Comparison of ENCODE assay signal across 7 cellular contexts in genomic region chr19:1223018-1223855, GRCh38. TPM values are rescaled to one million over a fixed set of nuclear protein-coding genes. Genes with fewer than 3 reads are reported as not detected.
A peak's percentile ranks its signal among the peaks of the same experiment; 100 is the strongest.
DNase-seq lines count a peak whose midpoint lies in the region; ATAC-seq and TF ChIP-seq lines count a peak whose summit lies in the region.

No MANE protein-coding gene starts in this region.

- no peak overlapping the region for H3K27ac ChIP-seq in colonic mucosa

- no peak overlapping the region for H3K9ac ChIP-seq in colonic mucosa (ENCODE audit: low read depth in 2 of 2, low read length in 2 of 2)

- peak; percentile 82 for DNase-seq in GM10266 (ENCODE audit: extremely low spot score)
- no peak for DNase-seq in LNCaP clone FGC (ENCODE audit: low read depth)
- DNase-seq in colonic mucosa: no peak
- no peak for DNase-seq in omental fat pad (ENCODE audit: low spot score)
- DNase-seq in amygdala (lab: John Stamatoyannopoulos, UW): no peak
- no peak for DNase-seq in stimulated activated naive CD4-positive, alpha-beta T cell treated with Interleukin-2 at 50 U/mL for 16 hours (lab: John Stamatoyannopoulos, UW)
- no peak for DNase-seq in retina

- intact Hi-C loops in colonic mucosa (cut with DNase I): no loop called here

- peak; percentile 55 for TF ChIP-seq CTCF in GM10266 (IDR thresholded peaks at IDR 0.05; ENCODE audit: control insufficient read depth, insufficient read depth, low read depth, missing control alignments)
- TF ChIP-seq CTCF in LNCaP clone FGC (IDR thresholded peaks at IDR 0.05; ENCODE audit: control insufficient read depth, extremely low read depth, insufficient read depth): peak; percentile 59
- TF ChIP-seq CTCF in colonic mucosa (IDR thresholded peaks at IDR 0.05): peak; percentile 24
- no peak for TF ChIP-seq CTCF in omental fat pad (IDR thresholded peaks at IDR 0.05)

- H3K4me1 ChIP-seq in colonic mucosa: no peaks in the 10 kb centered on the region

- peaks cover 36% of the 10 kb centered on the region for H3K36me3 ChIP-seq in colonic mucosa

- peak; percentile 36 for ATAC-seq in omental fat pad (ENCODE audit: low FRiP score)

- H3K4me3 ChIP-seq in LNCaP clone FGC (ENCODE audit: low read depth, low read length) (no peak overlapping the region), colonic mucosa (no peak overlapping the region)

- H3K27me3 ChIP-seq in colonic mucosa: no peaks in the 10 kb centered on the region

- H3K9me3 ChIP-seq in colonic mucosa: no peaks in the 10 kb centered on the region

RNA-seq across cellular contexts. Expression of gene CBARP, which starts 14.6 kb away (rescaled TPM):
- total RNA-seq in colonic mucosa (under 1 TPM; 0.22 to 0.48 TPM), omental fat pad (10 to 100 TPM in 1 of 4 donors, 1 to 10 TPM in 1, under 1 TPM in 1, not detected in 1; 0.63 to 19.6 (median 2.2) TPM)

RNA-seq across cellular contexts. Expression of gene STK11, which starts 17.7 kb away (rescaled TPM):
- 100 to 1,000 TPM in 1 of 2 donors, 10 to 100 TPM in 1; 76.3 to 103 TPM for total RNA-seq in colonic mucosa
- total RNA-seq in omental fat pad: 10 to 100 TPM; 38.0 to 48.4 (median 44.2) TPM

RNA-seq across cellular contexts. Expression of gene ATP5F1D, which starts 18.3 kb away (rescaled TPM):
- 100 to 1,000 TPM; 359 to 627 TPM for total RNA-seq in colonic mucosa
- total RNA-seq in omental fat pad: 10 to 100 TPM; 46.4 to 76.0 (median 60.2) TPM

RNA-seq across cellular contexts. Expression of gene MIDN, which starts 25.1 kb away (rescaled TPM):
- 100 to 1,000 TPM; 172 to 177 TPM for total RNA-seq in colonic mucosa
- total RNA-seq in omental fat pad: 10 to 100 TPM; 24.5 to 68.6 (median 44.1) TPM

RNA-seq across cellular contexts. Expression of gene CIRBP, which starts 45.9 kb away (rescaled TPM):
- total RNA-seq in colonic mucosa (100 to 1,000 TPM; 163 to 179 TPM), omental fat pad (100 to 1,000 TPM; 292 to 484 (median 372) TPM)

Comparison
In these comparisons a context has a peak if more than half of its experiments do, and no peak if none do; other contexts are left out.
1. CTCF ChIP-seq: peak in GM10266 (single experiment), LNCaP clone FGC (single experiment) and colonic mucosa (single experiment); none in omental fat pad (0 of 3).
2. RNA of gene ATP5F1D, which starts 18.3 kb away (total RNA-seq): 359 to 627 TPM in colonic mucosa; 46.4 to 76.0 TPM in omental fat pad; every median in the first group is over 4 times any median in the second.